32 cellular contexts compared by ENCODE assay signal in genomic region chr22:24947383-24947782, GRCh38. TPM values are rescaled to one million over a fixed set of nuclear protein-coding genes. Genes with fewer than 3 reads are reported as not detected.
"Had no signal": no experiment of that assay in that cellular context is flagged by ENCODE, and none has a peak within 500 bp of the region (broad histone marks: within the 10 kb centered on the region; RNA-seq: fewer than 3 reads in every experiment).

No MANE protein-coding gene starts in this region.

- H3K27me3 ChIP-seq: ovary, thyroid gland, tibial nerve, upper lobe of left lung, vagina had no signal

- H3K9me3 Mint-ChIP-seq: naive thymus-derived CD8-positive, alpha-beta T cell; natural killer cell treated with Interleukin-12 subunit alpha and Interleukin-12 subunit beta and Interleukin-15 and Interleukin-18, amount 100 ng/mL, for 72 hours; stimulated activated effector memory CD8-positive, alpha-beta T cell treated with anti-CD3 and anti-CD28 coated beads, Interleukin-12 subunit alpha, Interleukin-12 subunit beta, amount 100 ng/mL, for 72 hours; stimulated activated naive B cell treated with anti-CD40 and anti-IgM and Interleukin-4, amounts not matched to agents 10 μg/mL and 1 μg/mL and 100 μg/mL, for 72 hours; stimulated activated naive CD8-positive, alpha-beta T cell treated with anti-CD3 and anti-CD28 coated beads, Interleukin-15, Interleukin-2, amounts not matched to agents 100 ng/mL and 50 ng/mL, for 24 hours had no signal

- H3K9me3 ChIP-seq: ovary, psoas muscle, spleen, stomach, thoracic aorta, thyroid gland, tibial nerve, upper lobe of left lung, vagina had no signal

- H3K27me3 Mint-ChIP-seq: progenitor cell of endocrine pancreas had no signal

- H3K4me2 ChIP-seq: smooth muscle cell had no signal

- H3K4me3 ChIP-seq: ovary, psoas muscle, skin epidermis, smooth muscle cell, spleen, stomach, thoracic aorta, thyroid gland, tibial nerve, upper lobe of left lung, vagina had no signal

- H3K4me1 ChIP-seq: psoas muscle, vagina had no signal

- H3K4me3 Mint-ChIP-seq: naive thymus-derived CD8-positive, alpha-beta T cell; natural killer cell treated with Interleukin-12 subunit alpha and Interleukin-12 subunit beta and Interleukin-15 and Interleukin-18, amount 100 ng/mL, for 72 hours; stimulated activated effector memory CD8-positive, alpha-beta T cell treated with anti-CD3 and anti-CD28 coated beads, Interleukin-12 subunit alpha, Interleukin-12 subunit beta, amount 100 ng/mL, for 72 hours; stimulated activated naive B cell treated with anti-CD40 and anti-IgM and Interleukin-4, amounts not matched to agents 10 μg/mL and 1 μg/mL and 100 μg/mL, for 72 hours; stimulated activated naive CD8-positive, alpha-beta T cell treated with anti-CD3 and anti-CD28 coated beads, Interleukin-15, Interleukin-2, amounts not matched to agents 100 ng/mL and 50 ng/mL, for 24 hours had no signal

- H3K79me2 ChIP-seq: parathyroid adenoma had no signal

- H3K27ac ChIP-seq: ovary, psoas muscle, spleen, thoracic aorta, thyroid gland, tibial nerve, upper lobe of left lung, vagina had no signal

- DNase-seq: naive B cell; naive thymus-derived CD8-positive, alpha-beta T cell; occipital lobe; ovary; psoas muscle; right cardiac atrium; spleen; stimulated activated CD4-positive, alpha-beta T cell treated with anti-CD3 and anti-CD28 coated beads, Interleukin-12 subunit alpha, Interleukin-12 subunit beta, amount 100 ng/mL, for 4 hours; stimulated activated CD4-positive, alpha-beta T cell treated with anti-CD3 and anti-CD28 coated beads, Interleukin-1b, Interleukin-23, amount 100 ng/mL, for 48 hours; stimulated activated CD4-positive, alpha-beta T cell treated with anti-CD3 and anti-CD28 coated beads, Interleukin-4, amount 100 ng/mL, for 24 hours; stimulated activated naive B cell treated with anti-CD40 and anti-IgM and Interleukin-4, amounts not matched to agents 10 μg/mL and 1 μg/mL and 100 μg/mL, for 72 hours; stimulated activated naive CD4-positive, alpha-beta T cell treated with Interleukin-2 at 50 U/mL for 16 hours; stomach; thyroid gland; upper lobe of left lung had no signal

- H3K36me3 Mint-ChIP-seq: naive thymus-derived CD8-positive, alpha-beta T cell; natural killer cell treated with Interleukin-12 subunit alpha and Interleukin-12 subunit beta and Interleukin-15 and Interleukin-18, amount 100 ng/mL, for 72 hours had no signal

- H3K27ac Mint-ChIP-seq: naive B cell; naive thymus-derived CD8-positive, alpha-beta T cell; natural killer cell treated with Interleukin-12 subunit alpha and Interleukin-12 subunit beta and Interleukin-15 and Interleukin-18, amount 100 ng/mL, for 72 hours; stimulated activated effector memory CD8-positive, alpha-beta T cell treated with anti-CD3 and anti-CD28 coated beads, Interleukin-12 subunit alpha, Interleukin-12 subunit beta, amount 100 ng/mL, for 72 hours; stimulated activated naive B cell treated with anti-CD40 and anti-IgM and Interleukin-4, amounts not matched to agents 10 μg/mL and 1 μg/mL and 100 μg/mL, for 72 hours; stimulated activated naive CD8-positive, alpha-beta T cell treated with anti-CD3 and anti-CD28 coated beads, Interleukin-15, Interleukin-2, amounts not matched to agents 100 ng/mL and 50 ng/mL, for 24 hours had no signal

- ATAC-seq: naive thymus-derived CD8-positive, alpha-beta T cell; natural killer cell treated with Interleukin-12 subunit alpha and Interleukin-12 subunit beta and Interleukin-15 and Interleukin-18, amount 100 ng/mL, for 72 hours; psoas muscle; right cardiac atrium; sciatic nerve; stimulated activated effector memory CD8-positive, alpha-beta T cell treated with anti-CD3 and anti-CD28 coated beads, Interleukin-12 subunit alpha, Interleukin-12 subunit beta, amount 100 ng/mL, for 72 hours; stimulated activated naive B cell treated with anti-CD40 and anti-IgM and Interleukin-4, amounts not matched to agents 10 μg/mL and 1 μg/mL and 100 μg/mL, for 72 hours had no signal

- H3K36me3 ChIP-seq: ovary, spleen, stomach, thoracic aorta, thyroid gland, tibial nerve, upper lobe of left lung, vagina had no signal

- H3K9ac ChIP-seq: parathyroid adenoma had no signal

RNA-seq across cellular contexts. Expression of gene LHFPL7, which starts 0.9 kb away (rescaled TPM):
- total RNA-seq: naive thymus-derived CD8-positive, alpha-beta T cell; natural killer cell treated with Interleukin-12 subunit alpha and Interleukin-12 subunit beta and Interleukin-15 and Interleukin-18, amount 100 ng/mL, for 72 hours; occipital lobe; osteoblast; progenitor cell of endocrine pancreas; psoas muscle; renal cortical epithelial cell; right cardiac atrium; sciatic nerve; smooth muscle cell; spleen; stomach; subcutaneous adipose tissue; temporal lobe; thoracic aorta; thyroid gland; tibial nerve; upper lobe of left lung; ureter; vagina had no signal
- polyA plus RNA-seq: naive thymus-derived CD8-positive, alpha-beta T cell; neural cell; ovary; psoas muscle; right cardiac atrium; smooth muscle cell; spleen had no signal
